1 cellular context compared by ENCODE assay signal in the genomic region with DNA sequence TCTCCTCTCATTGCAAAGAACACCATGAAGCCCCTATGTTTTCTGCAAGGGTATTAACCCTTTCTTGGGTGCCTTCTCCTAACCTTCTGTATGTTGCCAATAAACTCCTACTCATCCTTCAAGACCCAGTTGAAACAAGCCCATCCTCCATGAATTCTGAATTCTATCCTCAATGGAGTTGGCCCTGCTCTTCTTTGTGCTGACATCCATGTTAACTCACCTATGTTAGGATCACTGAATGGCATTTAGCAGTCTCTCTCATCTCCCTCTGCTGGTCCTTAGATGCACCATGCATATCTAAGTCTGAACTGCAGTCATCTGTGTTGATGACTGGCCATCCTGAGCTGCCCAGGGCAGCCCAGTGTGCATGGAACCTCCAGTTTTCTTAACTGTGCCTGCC.
TF ChIP-seq lines count a peak whose summit lies in the region.

No MANE protein-coding gene starts in this region.

TF ChIP-seq in GM23338, 12 proteins besides CTCF, POLR2A, EP300 and RAD21 (continued from another document):
- TF ChIP-seq, protein P1, sequence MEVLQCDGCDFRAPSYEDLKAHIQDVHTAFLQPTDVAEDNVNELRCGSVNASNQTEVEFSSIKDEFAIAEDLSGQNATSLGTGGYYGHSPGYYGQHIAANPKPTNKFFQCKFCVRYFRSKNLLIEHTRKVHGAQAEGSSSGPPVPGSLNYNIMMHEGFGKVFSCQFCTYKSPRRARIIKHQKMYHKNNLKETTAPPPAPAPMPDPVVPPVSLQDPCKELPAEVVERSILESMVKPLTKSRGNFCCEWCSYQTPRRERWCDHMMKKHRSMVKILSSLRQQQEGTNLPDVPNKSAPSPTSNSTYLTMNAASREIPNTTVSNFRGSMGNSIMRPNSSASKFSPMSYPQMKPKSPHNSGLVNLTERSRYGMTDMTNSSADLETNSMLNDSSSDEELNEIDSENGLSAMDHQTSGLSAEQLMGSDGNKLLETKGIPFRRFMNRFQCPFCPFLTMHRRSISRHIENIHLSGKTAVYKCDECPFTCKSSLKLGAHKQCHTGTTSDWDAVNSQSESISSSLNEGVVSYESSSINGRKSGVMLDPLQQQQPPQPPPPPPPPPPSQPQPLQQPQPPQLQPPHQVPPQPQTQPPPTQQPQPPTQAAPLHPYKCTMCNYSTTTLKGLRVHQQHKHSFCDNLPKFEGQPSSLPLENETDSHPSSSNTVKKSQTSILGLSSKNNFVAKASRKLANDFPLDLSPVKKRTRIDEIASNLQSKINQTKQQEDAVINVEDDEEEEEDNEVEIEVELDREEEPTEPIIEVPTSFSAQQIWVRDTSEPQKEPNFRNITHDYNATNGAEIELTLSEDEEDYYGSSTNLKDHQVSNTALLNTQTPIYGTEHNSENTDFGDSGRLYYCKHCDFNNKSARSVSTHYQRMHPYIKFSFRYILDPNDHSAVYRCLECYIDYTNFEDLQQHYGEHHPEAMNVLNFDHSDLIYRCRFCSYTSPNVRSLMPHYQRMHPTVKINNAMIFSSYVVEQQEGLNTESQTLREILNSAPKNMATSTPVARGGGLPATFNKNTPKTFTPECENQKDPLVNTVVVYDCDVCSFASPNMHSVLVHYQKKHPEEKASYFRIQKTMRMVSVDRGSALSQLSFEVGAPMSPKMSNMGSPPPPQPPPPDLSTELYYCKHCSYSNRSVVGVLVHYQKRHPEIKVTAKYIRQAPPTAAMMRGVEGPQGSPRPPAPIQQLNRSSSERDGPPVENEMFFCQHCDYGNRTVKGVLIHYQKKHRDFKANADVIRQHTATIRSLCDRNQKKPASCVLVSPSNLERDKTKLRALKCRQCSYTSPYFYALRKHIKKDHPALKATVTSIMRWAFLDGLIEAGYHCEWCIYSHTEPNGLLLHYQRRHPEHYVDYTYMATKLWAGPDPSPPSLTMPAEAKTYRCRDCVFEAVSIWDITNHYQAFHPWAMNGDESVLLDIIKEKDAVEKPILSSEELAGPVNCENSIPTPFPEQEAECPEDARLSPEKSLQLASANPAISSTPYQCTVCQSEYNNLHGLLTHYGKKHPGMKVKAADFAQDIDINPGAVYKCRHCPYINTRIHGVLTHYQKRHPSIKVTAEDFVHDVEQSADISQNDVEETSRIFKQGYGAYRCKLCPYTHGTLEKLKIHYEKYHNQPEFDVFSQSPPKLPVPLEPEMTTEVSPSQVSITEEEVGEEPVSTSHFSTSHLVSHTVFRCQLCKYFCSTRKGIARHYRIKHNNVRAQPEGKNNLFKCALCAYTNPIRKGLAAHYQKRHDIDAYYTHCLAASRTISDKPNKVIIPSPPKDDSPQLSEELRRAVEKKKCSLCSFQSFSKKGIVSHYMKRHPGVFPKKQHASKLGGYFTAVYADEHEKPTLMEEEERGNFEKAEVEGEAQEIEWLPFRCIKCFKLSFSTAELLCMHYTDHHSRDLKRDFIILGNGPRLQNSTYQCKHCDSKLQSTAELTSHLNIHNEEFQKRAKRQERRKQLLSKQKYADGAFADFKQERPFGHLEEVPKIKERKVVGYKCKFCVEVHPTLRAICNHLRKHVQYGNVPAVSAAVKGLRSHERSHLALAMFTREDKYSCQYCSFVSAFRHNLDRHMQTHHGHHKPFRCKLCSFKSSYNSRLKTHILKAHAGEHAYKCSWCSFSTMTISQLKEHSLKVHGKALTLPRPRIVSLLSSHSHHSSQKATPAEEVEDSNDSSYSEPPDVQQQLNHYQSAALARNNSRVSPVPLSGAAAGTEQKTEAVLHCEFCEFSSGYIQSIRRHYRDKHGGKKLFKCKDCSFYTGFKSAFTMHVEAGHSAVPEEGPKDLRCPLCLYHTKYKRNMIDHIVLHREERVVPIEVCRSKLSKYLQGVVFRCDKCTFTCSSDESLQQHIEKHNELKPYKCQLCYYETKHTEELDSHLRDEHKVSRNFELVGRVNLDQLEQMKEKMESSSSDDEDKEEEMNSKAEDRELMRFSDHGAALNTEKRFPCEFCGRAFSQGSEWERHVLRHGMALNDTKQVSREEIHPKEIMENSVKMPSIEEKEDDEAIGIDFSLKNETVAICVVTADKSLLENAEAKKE (CRISPR knock-in tag; IDR thresholded peaks at IDR 0.05): no peak
- TF ChIP-seq ZNF114 (CRISPR knock-in tag; IDR thresholded peaks at IDR 0.05) (no peak), JUNB (IDR thresholded peaks at IDR 0.05; ENCODE audit: unreplicated experiment) (no peak), EZH2 (IDR thresholded peaks at IDR 0.05; ENCODE audit: low read depth, unreplicated experiment) (no peak), STAT1 (IDR thresholded peaks at IDR 0.05; ENCODE audit: unreplicated experiment) (no peak), ZNF331 (CRISPR knock-in tag; IDR thresholded peaks at IDR 0.05; ENCODE audit: low read depth) (no peak), CREB1 (CRISPR knock-in tag; IDR thresholded peaks at IDR 0.05; ENCODE audit: low read depth) (no peak), POLR2AphosphoS5 (IDR thresholded peaks at IDR 0.05; ENCODE audit: low read depth) (no peak), EZH2phosphoT487 (IDR thresholded peaks at IDR 0.05; ENCODE audit: unreplicated experiment) (no peak), NANOG (IDR thresholded peaks at IDR 0.05; ENCODE audit: borderline replicate concordance) (no peak)
- TF ChIP-seq, protein P2, sequence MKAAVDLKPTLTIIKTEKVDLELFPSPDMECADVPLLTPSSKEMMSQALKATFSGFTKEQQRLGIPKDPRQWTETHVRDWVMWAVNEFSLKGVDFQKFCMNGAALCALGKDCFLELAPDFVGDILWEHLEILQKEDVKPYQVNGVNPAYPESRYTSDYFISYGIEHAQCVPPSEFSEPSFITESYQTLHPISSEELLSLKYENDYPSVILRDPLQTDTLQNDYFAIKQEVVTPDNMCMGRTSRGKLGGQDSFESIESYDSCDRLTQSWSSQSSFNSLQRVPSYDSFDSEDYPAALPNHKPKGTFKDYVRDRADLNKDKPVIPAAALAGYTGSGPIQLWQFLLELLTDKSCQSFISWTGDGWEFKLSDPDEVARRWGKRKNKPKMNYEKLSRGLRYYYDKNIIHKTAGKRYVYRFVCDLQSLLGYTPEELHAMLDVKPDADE (IDR thresholded peaks at IDR 0.05): no peak
